Comparison of ENCODE assay signal across 21 cellular contexts in genomic region chr12:468671-469389, GRCh38. TPM values are rescaled to one million over a fixed set of nuclear protein-coding genes. Genes with fewer than 3 reads are reported as not detected.
A peak's percentile ranks its signal among the peaks of the same experiment; 100 is the strongest.
DNase-seq lines count a peak whose midpoint lies in the region; ATAC-seq and TF ChIP-seq lines count a peak whose summit lies in the region.
"Had no signal": no experiment of that assay in that cellular context is flagged by ENCODE, and none has a peak within 500 bp of the region (broad histone marks: within the 10 kb centered on the region; RNA-seq: fewer than 3 reads in every experiment).

No MANE protein-coding gene starts in this region.

- peak overlapping the region; percentile 91 for H3K27ac ChIP-seq in left ventricle myocardium inferior (replicated peaks)
- H3K27ac ChIP-seq: brain microvascular endothelial cell, parathyroid adenoma, spleen, vagina had no signal

- no peaks in the 10 kb centered on the region for H3K9me3 ChIP-seq in left ventricle myocardium inferior (replicated peaks)
- H3K9me3 ChIP-seq: HAP-1, spleen, vagina had no signal

- H3K27me3 ChIP-seq in left ventricle myocardium inferior (ENCODE audit: low read depth), result peaks cover 5% of the 10 kb centered on the region
- H3K27me3 ChIP-seq: vagina had no signal

- no peak for DNase-seq in left ventricle myocardium inferior
- DNase-seq in Right ventricle myocardium inferior (ENCODE audit: missing footprints), result no peak
- peak; percentile 90 for DNase-seq in astrocyte of the hippocampus (ENCODE audit: low read depth, low spot score)
- DNase-seq in left colon, result no peak
- no peak for DNase-seq in type B pancreatic cell (ENCODE audit: extremely low spot score, unreplicated experiment)
- no peak for DNase-seq in 8988T
- no peak for DNase-seq in cortex of kidney (lab: John Stamatoyannopoulos, UW)
- DNase-seq: activated gamma-delta T cell treated with Interleukin-2 at 50 U/mL for 16 hours; brain microvascular endothelial cell; CD8-positive, alpha-beta memory T cell; foreskin melanocyte; NCI-H1105 treated with DMSO at 0.1 percent for 48 hours; NCI-H2171 treated with DMSO at 0.1 percent for 48 hours; spleen; stimulated activated naive CD4-positive, alpha-beta T cell; T-helper 17 cell had no signal

- H3K4me1 ChIP-seq in left ventricle myocardium inferior, result peaks cover 65% of the 10 kb centered on the region
- H3K4me1 ChIP-seq: HAP-1, spleen, vagina had no signal

- H3K4me1 Mint-ChIP-seq in type B pancreatic cell (ENCODE audit: unreplicated experiment), result peaks cover 8% of the 10 kb centered on the region

- H3K36me3 Mint-ChIP-seq in type B pancreatic cell, result peaks cover 10% of the 10 kb centered on the region
- H3K36me3 Mint-ChIP-seq: CD8-positive, alpha-beta memory T cell had no signal

- no peaks in the 10 kb centered on the region for H3K36me3 ChIP-seq in left ventricle myocardium inferior
- H3K36me3 ChIP-seq: brain microvascular endothelial cell, HAP-1, spleen, vagina had no signal

- H3K27ac Mint-ChIP-seq in type B pancreatic cell, result no peak overlapping the region
- H3K27ac Mint-ChIP-seq: T-helper 17 cell had no signal

- intact Hi-C loops in left ventricle myocardium inferior (cut with micrococcal nuclease) (no loop called here), Right ventricle myocardium inferior (cut with DNase I) (no loop called here), left colon (cut with DNase I, micrococcal nuclease) (no loop called here)

- ATAC-seq in Right ventricle myocardium inferior, result no peak
- peak; percentile 82 for ATAC-seq in left colon
- ATAC-seq in GM21447 (IDR thresholded peaks at IDR 0.05; ENCODE audit: unreplicated experiment), result no peak
- ATAC-seq: activated CD4-positive, CD25-positive, alpha-beta regulatory T cell treated with anti-CD3 and anti-CD28 coated beads, Interleukin-2, amount 50 U/mL, for 24 hours; T-helper 17 cell had no signal

- TF ChIP-seq CTCF in left ventricle myocardium inferior (IDR thresholded peaks at IDR 0.05; ENCODE audit: borderline replicate concordance) (no peak), type B pancreatic cell (conservative IDR thresholded peaks at IDR 0.05) (no peak)

- peaks cover 23% of the 10 kb centered on the region for H3K27me3 Mint-ChIP-seq in type B pancreatic cell

- peak overlapping the region; percentile 37 for H3K4me3 Mint-ChIP-seq in type B pancreatic cell
- H3K4me3 Mint-ChIP-seq: CD8-positive, alpha-beta memory T cell; T-helper 17 cell had no signal

- H3K9me3 Mint-ChIP-seq in type B pancreatic cell, result no peaks in the 10 kb centered on the region
- H3K9me3 Mint-ChIP-seq: CD8-positive, alpha-beta memory T cell had no signal

- H3K4me3 ChIP-seq in left ventricle myocardium inferior, result no peak overlapping the region
- H3K4me3 ChIP-seq: HAP-1, spleen, vagina had no signal

RNA-seq across cellular contexts. Expression of gene B4GALNT3, which starts 9.1 kb away (rescaled TPM):
- total RNA-seq in left ventricle myocardium inferior, result 43.4 TPM
- 36.6 TPM for total RNA-seq in Right ventricle myocardium inferior
- 100 to 1,000 TPM; 131 to 143 TPM for total RNA-seq in left colon
- 32.5 and 103 TPM in 2 replicates for total RNA-seq in type B pancreatic cell (ENCODE audit: low replicate concordance)
